In genomic region chr14:85131523-85131922, GRCh38 we compare ENCODE assay signal across 19 cellular contexts.
DNase-seq lines count a peak whose midpoint lies in the region; ATAC-seq and TF ChIP-seq lines count a peak whose summit lies in the region.
"Had no signal": no experiment of that assay in that cellular context is flagged by ENCODE, and none has a peak within 500 bp of the region (broad histone marks: within the 10 kb centered on the region; RNA-seq: fewer than 3 reads in every experiment).

No MANE protein-coding gene starts in this region.

- H3K79me2 ChIP-seq in PC-3 (ENCODE audit: low read length), result no peaks in the 10 kb centered on the region

- H3K4me3 ChIP-seq in breast epithelium (no peak overlapping the region), PC-3 (ENCODE audit: low read length) (no peak overlapping the region), iPS DF 6.9 (ENCODE audit: low read length) (no peak overlapping the region), upper lobe of right lung (no peak overlapping the region), mucosa of descending colon (no peak overlapping the region)
- H3K4me3 ChIP-seq: GM12878, right atrium auricular region, vagina had no signal

- H3K9me3 ChIP-seq in breast epithelium (peaks cover 0 to 14% of the 10 kb centered on the region in 2 donors), PC-3 (ENCODE audit: low read length) (peaks cover 10% of the 10 kb centered on the region; the same call in 1 of the 2 replicates), iPS DF 6.9 (ENCODE audit: control insufficient read depth, insufficient read depth, low read length) (no peaks in the 10 kb centered on the region), upper lobe of right lung (no peaks in the 10 kb centered on the region), mucosa of descending colon (peaks cover 16% of the 10 kb centered on the region)
- H3K9me3 ChIP-seq: vagina had no signal

- H3K27me3 ChIP-seq in breast epithelium, result no peaks in the 10 kb centered on the region
- H3K27me3 ChIP-seq in PC-3 (ENCODE audit: low read length), result no peaks in the 10 kb centered on the region
- H3K27me3 ChIP-seq in iPS DF 6.9 (ENCODE audit: control insufficient read depth, insufficient read depth, low read length), result no peaks in the 10 kb centered on the region
- H3K27me3 ChIP-seq in upper lobe of right lung, result no peaks in the 10 kb centered on the region
- H3K27me3 ChIP-seq: right atrium auricular region, vagina had no signal

- H3K27ac ChIP-seq in breast epithelium (no peak overlapping the region), PC-3 (ENCODE audit: low read length) (no peak overlapping the region), iPS DF 6.9 (ENCODE audit: low read length) (no peak overlapping the region), upper lobe of right lung (no peak overlapping the region)
- H3K27ac ChIP-seq: right atrium auricular region, vagina had no signal

- ATAC-seq in PC-3, result no peak
- peak; percentile 69 for ATAC-seq in upper lobe of right lung
- no peak for ATAC-seq in mucosa of descending colon
- ATAC-seq: GM12878; naive thymus-derived CD8-positive, alpha-beta T cell; stimulated activated memory B cell treated with anti-CD40 and anti-IgM and Interleukin-4, amounts not matched to agents 10 μg/mL and 1 μg/mL and 100 μg/mL, for 72 hours had no signal

- H3K27ac Mint-ChIP-seq in MCF 10A (ENCODE audit: low read depth, unreplicated experiment), result no peak overlapping the region
- H3K27ac Mint-ChIP-seq: naive thymus-derived CD8-positive, alpha-beta T cell; stimulated activated memory B cell treated with anti-CD40 and anti-IgM and Interleukin-4, amounts not matched to agents 10 μg/mL and 1 μg/mL and 100 μg/mL, for 72 hours had no signal

- intact Hi-C loops in MCF 10A (cut with micrococcal nuclease), result loop anchor here (1.0 to 5.0 kb wide), 3 partner anchors 397 to 1143 kb away; no protein-coding TSS in a partner anchor
- intact Hi-C loops in breast epithelium (cut with DNase I; ENCODE audit: low total_unique reads), result no loop called here
- intact Hi-C loops in PC-3 (cut with micrococcal nuclease), result no loop called here
- intact Hi-C loops in upper lobe of right lung (cut with DNase I), result no loop called here
- intact Hi-C loops in mucosa of descending colon (cut with DNase I, micrococcal nuclease), result no loop called here

- H3K9me2 ChIP-seq in PC-3 (replicated peaks; ENCODE audit: low read length), result no peaks in the 10 kb centered on the region

- no TSS peak for BruUV-seq in MCF 10A (replicated peaks; lab: Mats Ljungman, UMichigan)
- BruUV-seq in PC-3 (replicated peaks; lab: Mats Ljungman, UMichigan), result no TSS peak

- no peak overlapping the region for H3K4me3 Mint-ChIP-seq in MCF 10A (ENCODE audit: unreplicated experiment)
- H3K4me3 Mint-ChIP-seq: naive thymus-derived CD8-positive, alpha-beta T cell; stimulated activated memory B cell treated with anti-CD40 and anti-IgM and Interleukin-4, amounts not matched to agents 10 μg/mL and 1 μg/mL and 100 μg/mL, for 72 hours had no signal

- H3K9ac ChIP-seq in PC-3 (ENCODE audit: low read length), result no peak overlapping the region

- TF ChIP-seq CTCF in MCF 10A (IDR thresholded peaks at IDR 0.05; ENCODE audit: unreplicated experiment), result peak; percentile 53
- TF ChIP-seq CTCF in breast epithelium (IDR thresholded peaks at IDR 0.05), result no peak
- TF ChIP-seq CTCF in PC-3 (conservative IDR thresholded peaks at IDR 0.05; ENCODE audit: low read depth, low read length), result peak; percentile 54
- TF ChIP-seq CTCF in upper lobe of right lung (IDR thresholded peaks at IDR 0.05), result peak; percentile 29
- TF ChIP-seq CTCF in mucosa of descending colon (IDR thresholded peaks at IDR 0.05), result no peak

- no peaks in the 10 kb centered on the region for H3F3A ChIP-seq in PC-3 (ENCODE audit: low read length, unreplicated experiment)

- no peaks in the 10 kb centered on the region for H3K36me3 Mint-ChIP-seq in MCF 10A (ENCODE audit: insufficient read depth, unreplicated experiment)
- H3K36me3 Mint-ChIP-seq: naive thymus-derived CD8-positive, alpha-beta T cell; stimulated activated memory B cell treated with anti-CD40 and anti-IgM and Interleukin-4, amounts not matched to agents 10 μg/mL and 1 μg/mL and 100 μg/mL, for 72 hours had no signal

- H3K4me2 ChIP-seq in PC-3 (ENCODE audit: low read length), result no peak overlapping the region

- no peaks in the 10 kb centered on the region for H3K4me1 Mint-ChIP-seq in MCF 10A (ENCODE audit: insufficient read depth, unreplicated experiment)
- H3K4me1 Mint-ChIP-seq: naive thymus-derived CD8-positive, alpha-beta T cell; stimulated activated memory B cell treated with anti-CD40 and anti-IgM and Interleukin-4, amounts not matched to agents 10 μg/mL and 1 μg/mL and 100 μg/mL, for 72 hours had no signal

- no peaks in the 10 kb centered on the region for H3K9me3 Mint-ChIP-seq in MCF 10A (ENCODE audit: unreplicated experiment)

- H4K20me1 ChIP-seq in PC-3 (ENCODE audit: low read length), result no peaks in the 10 kb centered on the region

- TF ChIP-seq POLR2A in breast epithelium (IDR thresholded peaks at IDR 0.05), result no peak

- CTCF ChIA-PET in MCF 10A (lab: Yijun Ruan, JAX), result interaction anchor here (0.6 to 1.8 kb wide), 10 partner anchors 12 to 1831 kb away, joined by 3 to 7 read pairs (median 3); no protein-coding TSS in a partner anchor
- CTCF ChIA-PET in PC-3 (lab: Charles Lee), result no interaction called here

- H3K36me3 ChIP-seq in breast epithelium (no peaks in the 10 kb centered on the region), PC-3 (ENCODE audit: low read depth, low read length) (no peaks in the 10 kb centered on the region), iPS DF 6.9 (ENCODE audit: control insufficient read depth, insufficient read depth, low read length) (no peaks in the 10 kb centered on the region), upper lobe of right lung (no peaks in the 10 kb centered on the region), mucosa of descending colon (ENCODE audit: low read depth) (no peaks in the 10 kb centered on the region)
- H3K36me3 ChIP-seq: right atrium auricular region, vagina had no signal

- H3K4me1 ChIP-seq in breast epithelium (no peaks in the 10 kb centered on the region), PC-3 (ENCODE audit: insufficient read depth, low read length) (no peaks in the 10 kb centered on the region), iPS DF 6.9 (ENCODE audit: control insufficient read depth, insufficient read depth, low read length) (no peaks in the 10 kb centered on the region), upper lobe of right lung (no peaks in the 10 kb centered on the region), mucosa of descending colon (ENCODE audit: low read depth) (no peaks in the 10 kb centered on the region)
- H3K4me1 ChIP-seq: right atrium auricular region, vagina had no signal

- no peaks in the 10 kb centered on the region for H3K27me3 Mint-ChIP-seq in MCF 10A (ENCODE audit: insufficient read depth, unreplicated experiment)
- H3K27me3 Mint-ChIP-seq: naive thymus-derived CD8-positive, alpha-beta T cell; stimulated activated memory B cell treated with anti-CD40 and anti-IgM and Interleukin-4, amounts not matched to agents 10 μg/mL and 1 μg/mL and 100 μg/mL, for 72 hours had no signal

- POLR2A ChIA-PET in MCF 10A (lab: Yijun Ruan, JAX) (no interaction called here), PC-3 (lab: Charles Lee; ENCODE audit: unreplicated experiment) (no interaction called here)

- no peak overlapping the region for H2AFZ ChIP-seq in PC-3 (ENCODE audit: low read length)

- DNase-seq in MCF 10A (ENCODE audit: unreplicated experiment), result peak; percentile 48
- no peak for DNase-seq in breast epithelium (ENCODE audit: low spot score in 2 of 2)
- peak; percentile 28 for DNase-seq in PC-3
- DNase-seq in iPS DF 6.9 (ENCODE audit: low read depth, low spot score), result peak; percentile 11
- no peak for DNase-seq in upper lobe of right lung
- no peak for DNase-seq in activated gamma-delta T cell (lab: John Stamatoyannopoulos, UW)
- no peak for DNase-seq in mucosa of descending colon
- no peak for DNase-seq in NCI-H446 (lab: John Stamatoyannopoulos, UW)
- DNase-seq: activated CD8-positive, alpha-beta memory T cell treated with anti-CD3 and anti-CD28 coated beads, Interleukin-2, amount 50 U/mL, for 4 hours; cortex of kidney; DND-41; KBM-7; kidney glomerular epithelial cell; naive thymus-derived CD8-positive, alpha-beta T cell; stimulated activated CD4-positive, alpha-beta T cell treated with anti-CD3 and anti-CD28 coated beads, Interleukin-2, amount 100 ng/mL, for 48 hours had no signal

- no CpG with 5 or more reads among the region's 2 CpGs for WGBS in iPS DF 6.9 (ENCODE audit: insufficient coverage, insufficient read length)

Comparison
In these comparisons a context has a peak if more than half of its experiments do, and no peak if none do; other contexts are left out.
1. DNase-seq: peak in MCF 10A (single experiment), PC-3 (single experiment) and iPS DF 6.9 (single experiment); none in breast epithelium (0 of 2), upper lobe of right lung (single experiment), activated gamma-delta T cell (single experiment), mucosa of descending colon (0 of 3) and NCI-H446 (0 of 2).
2. CTCF ChIP-seq: peak in MCF 10A (single experiment), PC-3 (single experiment) and upper lobe of right lung (single experiment); none in breast epithelium (0 of 3) and mucosa of descending colon (single experiment).